24 cellular contexts compared by ENCODE assay signal in genomic region chr7:45712057-45712689, GRCh38.
"Had no signal": no experiment of that assay in that cellular context is flagged by ENCODE, and none has a peak within 500 bp of the region (broad histone marks: within the 10 kb centered on the region; RNA-seq: fewer than 3 reads in every experiment).

No MANE protein-coding gene starts in this region.

- H3K36me3 ChIP-seq: right atrium auricular region had no signal

- H3K4me3 ChIP-seq: right atrium auricular region, SK-N-MC, smooth muscle cell had no signal

- ATAC-seq: activated CD8-positive, alpha-beta memory T cell treated with anti-CD3 and anti-CD28 coated beads, Interleukin-2, amount 10 ng/mL, durations not matched to agents 7 days and 5 days; foreskin keratinocyte; left ventricle myocardium superior; natural killer cell treated with Interleukin-12 subunit alpha and Interleukin-12 subunit beta and Interleukin-15 and Interleukin-18, amount 100 ng/mL, for 72 hours had no signal

- H3K27ac ChIP-seq: foreskin keratinocyte, right atrium auricular region, SK-N-MC, VCaP had no signal

- H3K27ac Mint-ChIP-seq: activated CD4-positive, alpha-beta T cell treated with anti-CD3 and anti-CD28 coated beads, Interleukin-2, amount 10 ng/mL, durations not matched to agents 7 days and 5 days; activated CD8-positive, alpha-beta memory T cell treated with anti-CD3 and anti-CD28 coated beads, Interleukin-2, amount 10 ng/mL, durations not matched to agents 7 days and 5 days; activated naive CD8-positive, alpha-beta T cell treated with anti-CD3 and anti-CD28 coated beads for 36 hours; dendritic cell treated with granulocyte-macrophage colony-stimulating factor and Interleukin-4, amounts not matched to agents 40 ng/mL and 50 ng/mL, for 4 days; natural killer cell treated with Interleukin-12 subunit alpha and Interleukin-12 subunit beta and Interleukin-15 and Interleukin-18, amount 100 ng/mL, for 72 hours; progenitor cell of endocrine pancreas; stimulated activated naive CD8-positive, alpha-beta T cell treated with anti-CD3 and anti-CD28 coated beads, Interleukin-15, Interleukin-2, amounts not matched to agents 100 ng/mL and 50 ng/mL, for 24 hours; type B pancreatic cell had no signal

- H3K9me3 Mint-ChIP-seq: activated CD4-positive, alpha-beta T cell treated with anti-CD3 and anti-CD28 coated beads, Interleukin-2, amount 10 ng/mL, durations not matched to agents 7 days and 5 days; activated naive CD8-positive, alpha-beta T cell treated with anti-CD3 and anti-CD28 coated beads for 36 hours; dendritic cell treated with granulocyte-macrophage colony-stimulating factor and Interleukin-4, amounts not matched to agents 40 ng/mL and 50 ng/mL, for 4 days; natural killer cell treated with Interleukin-12 subunit alpha and Interleukin-12 subunit beta and Interleukin-15 and Interleukin-18, amount 100 ng/mL, for 72 hours; stimulated activated naive CD8-positive, alpha-beta T cell treated with anti-CD3 and anti-CD28 coated beads, Interleukin-15, Interleukin-2, amounts not matched to agents 100 ng/mL and 50 ng/mL, for 24 hours; type B pancreatic cell had no signal

- H3K4me1 ChIP-seq: foreskin keratinocyte had no signal

- H3K9me3 ChIP-seq: right atrium auricular region had no signal

- H3K27me3 ChIP-seq: right atrium auricular region had no signal

- H3K4me3 Mint-ChIP-seq: activated CD4-positive, alpha-beta T cell treated with anti-CD3 and anti-CD28 coated beads, Interleukin-2, amount 10 ng/mL, durations not matched to agents 7 days and 5 days; activated CD8-positive, alpha-beta memory T cell treated with anti-CD3 and anti-CD28 coated beads, Interleukin-2, amount 10 ng/mL, durations not matched to agents 7 days and 5 days; activated naive CD8-positive, alpha-beta T cell treated with anti-CD3 and anti-CD28 coated beads for 36 hours; dendritic cell treated with granulocyte-macrophage colony-stimulating factor and Interleukin-4, amounts not matched to agents 40 ng/mL and 50 ng/mL, for 4 days; natural killer cell treated with Interleukin-12 subunit alpha and Interleukin-12 subunit beta and Interleukin-15 and Interleukin-18, amount 100 ng/mL, for 72 hours; stimulated activated naive CD8-positive, alpha-beta T cell treated with anti-CD3 and anti-CD28 coated beads, Interleukin-15, Interleukin-2, amounts not matched to agents 100 ng/mL and 50 ng/mL, for 24 hours; type B pancreatic cell had no signal

- H3K4me1 Mint-ChIP-seq: activated CD4-positive, alpha-beta T cell treated with anti-CD3 and anti-CD28 coated beads, Interleukin-2, amount 10 ng/mL, durations not matched to agents 7 days and 5 days; activated CD8-positive, alpha-beta memory T cell treated with anti-CD3 and anti-CD28 coated beads, Interleukin-2, amount 10 ng/mL, durations not matched to agents 7 days and 5 days; activated naive CD8-positive, alpha-beta T cell treated with anti-CD3 and anti-CD28 coated beads for 36 hours had no signal

- H3K27me3 Mint-ChIP-seq: activated CD4-positive, alpha-beta T cell treated with anti-CD3 and anti-CD28 coated beads, Interleukin-2, amount 10 ng/mL, durations not matched to agents 7 days and 5 days; activated CD8-positive, alpha-beta memory T cell treated with anti-CD3 and anti-CD28 coated beads, Interleukin-2, amount 10 ng/mL, durations not matched to agents 7 days and 5 days; activated naive CD8-positive, alpha-beta T cell treated with anti-CD3 and anti-CD28 coated beads for 36 hours; dendritic cell treated with granulocyte-macrophage colony-stimulating factor and Interleukin-4, amounts not matched to agents 40 ng/mL and 50 ng/mL, for 4 days; natural killer cell treated with Interleukin-12 subunit alpha and Interleukin-12 subunit beta and Interleukin-15 and Interleukin-18, amount 100 ng/mL, for 72 hours; progenitor cell of endocrine pancreas; stimulated activated naive CD8-positive, alpha-beta T cell treated with anti-CD3 and anti-CD28 coated beads, Interleukin-15, Interleukin-2, amounts not matched to agents 100 ng/mL and 50 ng/mL, for 24 hours; type B pancreatic cell had no signal

- DNase-seq: activated CD4-positive, alpha-beta T cell treated with anti-CD3 and anti-CD28 coated beads, Interleukin-2, amount 10 ng/mL, durations not matched to agents 7 days and 5 days; activated CD8-positive, alpha-beta memory T cell treated with anti-CD3 and anti-CD28 coated beads, Interleukin-2, amount 10 ng/mL, durations not matched to agents 7 days and 5 days; activated gamma-delta T cell; activated naive CD8-positive, alpha-beta T cell treated with anti-CD3 and anti-CD28 coated beads for 36 hours; activated T-cell treated with anti-CD3 and anti-CD28 coated beads, Interleukin-2, amount 50 U/mL, for 1 hour; anterior cingulate cortex; effector memory CD4-positive, alpha-beta T cell; foreskin keratinocyte; glutamatergic neuron; kidney glomerular epithelial cell; left ventricle myocardium superior; mesendoderm; stimulated activated CD4-positive, alpha-beta T cell treated with anti-CD3 and anti-CD28 coated beads, Interleukin-4, amount 100 ng/mL, for 4 hours; stimulated activated CD8-positive, alpha-beta memory T cell treated with anti-CD3 and anti-CD28 coated beads, Interleukin-4, amount 100 ng/mL, for 48 hours; T-helper 1 cell had no signal
